15 cellular contexts compared by ENCODE assay signal in the genomic region with DNA sequence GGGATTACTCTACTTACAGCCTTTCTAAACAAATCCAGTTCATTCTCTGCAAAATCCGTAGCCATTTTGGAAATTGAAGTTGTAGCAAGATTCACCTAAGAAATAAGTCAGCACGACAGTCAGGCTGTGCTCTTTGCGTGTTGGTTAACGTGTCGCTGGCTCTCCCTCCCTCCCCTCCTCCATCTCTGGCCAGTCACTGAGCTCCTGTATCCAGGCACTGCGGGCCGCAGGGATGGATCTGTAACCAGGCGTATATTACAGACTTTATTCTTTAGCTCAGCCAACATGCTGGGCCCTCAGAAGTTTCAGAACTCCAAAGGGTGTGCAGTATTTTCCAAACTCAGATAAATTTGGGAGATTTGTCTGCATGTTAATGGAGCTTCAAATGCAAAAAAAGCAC. TPM values are rescaled to one million over a fixed set of nuclear protein-coding genes. Genes with fewer than 3 reads are reported as not detected.
A peak's percentile ranks its signal among the peaks of the same experiment; 100 is the strongest.
DNase-seq lines count a peak whose midpoint lies in the region; ATAC-seq, FAIRE-seq and TF ChIP-seq lines count a peak whose summit lies in the region.
"Had no signal": no experiment of that assay in that cellular context is flagged by ENCODE, and none has a peak within 500 bp of the region (broad histone marks: within the 10 kb centered on the region; RNA-seq: fewer than 3 reads in every experiment).

No MANE protein-coding gene starts in this region.

- BruUV-seq in endothelial cell of umbilical vein (replicated peaks; lab: Mats Ljungman, UMichigan) = no TSS peak

- no peaks in the 10 kb centered on the region for H3K9me1 ChIP-seq in endothelial cell of umbilical vein (replicated peaks; ENCODE audit: control insufficient read depth, extremely low read depth, insufficient read depth, low read length)

- dilution Hi-C loops in endothelial cell of umbilical vein (cut with MboI; ENCODE audit: extremely low pct_ligation_motif_present, low sequenced_read_pairs) = no loop called here

- H3K4me1 ChIP-seq in endothelial cell of umbilical vein (ENCODE audit: control insufficient read depth, extremely low read depth, insufficient read depth, low read length) = peaks cover 45% of the 10 kb centered on the region
- peaks cover 0 to 58% (median 34%) of the 10 kb centered on the region in 4 donors for H3K4me1 ChIP-seq in tibial nerve

- no peak overlapping the region for H2AFZ ChIP-seq in endothelial cell of umbilical vein (ENCODE audit: low read depth, low read length)

- FAIRE-seq in endothelial cell of umbilical vein (lab: Jason Lieb, UNC) = no peak

- H3K9me3 Mint-ChIP-seq in activated naive CD4-positive, alpha-beta T cell treated with anti-CD3 and anti-CD28 coated beads, Interleukin-2, amount 10 ng/mL, durations not matched to agents 7 days and 5 days = no peaks in the 10 kb centered on the region
- H3K9me3 Mint-ChIP-seq: IgD-negative memory B cell, WTC11 had no signal

- H3K4me2 ChIP-seq in endothelial cell of umbilical vein (ENCODE audit: insufficient read depth, low read length) = no peak overlapping the region

- DNase-seq in activated naive CD4-positive, alpha-beta T cell treated with anti-CD3 and anti-CD28 coated beads, Interleukin-2, amount 10 ng/mL, durations not matched to agents 7 days and 5 days = no peak
- no peak for DNase-seq in activated naive CD4-positive, alpha-beta T cell treated with Interleukin-2 at 50 U/mL for 16 hours
- no peak for DNase-seq in RWPE1 (ENCODE audit: low spot score)
- DNase-seq in endothelial cell of umbilical vein (ENCODE audit: low read depth, low spot score) = no peak
- DNase-seq in tibial nerve (ENCODE audit: low spot score in 2 of 2) = no peak
- DNase-seq in NCI-H2227 treated with DMSO at 0.1 percent for 48 hours (lab: John Stamatoyannopoulos, UW) = no peak
- no peak for DNase-seq in KBM-7
- DNase-seq: DMS79; mammary epithelial cell; NCI-H1436; NCI-H526 treated with DMSO at 0.1 percent for 48 hours; stimulated activated CD4-positive, alpha-beta T cell treated with anti-CD3 and anti-CD28 coated beads, Interleukin-12 subunit alpha, Interleukin-12 subunit beta, amount 100 ng/mL, for 4 hours had no signal

- H3K4me3 ChIP-seq in endothelial cell of umbilical vein (replicated peaks in 1 of 3; ENCODE audit: insufficient read depth in 1 of 3, low read depth in 1 of 3, low read length in 3 of 3) (no peak overlapping the region), tibial nerve (no peak overlapping the region)

- TF ChIP-seq POLR2A in endothelial cell of umbilical vein (IDR thresholded peaks at IDR 0.05; ENCODE audit: low read depth, low read length) (no peak), tibial nerve (IDR thresholded peaks at IDR 0.05) (no peak)

- no peak for TF ChIP-seq CTCF in RWPE1 (conservative IDR thresholded peaks at IDR 0.05; ENCODE audit: low read depth)
- TF ChIP-seq CTCF in endothelial cell of umbilical vein (IDR thresholded peaks at IDR 0.05; ENCODE audit: extremely low read depth in 1 of 2, insufficient read depth in 1 of 2, low read depth in 1 of 2, low read length in 2 of 2) = no peak
- no peak for TF ChIP-seq CTCF in tibial nerve (IDR thresholded peaks at IDR 0.05)

- H3K79me2 ChIP-seq in endothelial cell of umbilical vein (ENCODE audit: control insufficient read depth, insufficient read depth, low read length) = no peaks in the 10 kb centered on the region

- peaks cover 99% of the 10 kb centered on the region for H3K4me1 Mint-ChIP-seq in activated naive CD4-positive, alpha-beta T cell treated with anti-CD3 and anti-CD28 coated beads, Interleukin-2, amount 10 ng/mL, durations not matched to agents 7 days and 5 days

- H3K36me3 ChIP-seq in endothelial cell of umbilical vein (ENCODE audit: control insufficient read depth in 2 of 2, extremely low read depth in 1 of 2, insufficient read depth in 2 of 2, low read length in 2 of 2) (peaks cover 0 to 13% of the 10 kb centered on the region in 2 experiments), tibial nerve (peaks cover 0 to 43% (median 0%) of the 10 kb centered on the region in 3 donors)

- no peaks in the 10 kb centered on the region for H3K27me3 Mint-ChIP-seq in activated naive CD4-positive, alpha-beta T cell treated with anti-CD3 and anti-CD28 coated beads, Interleukin-2, amount 10 ng/mL, durations not matched to agents 7 days and 5 days

- 85 to 86% methylated on average over 8 of the region's 8 CpGs for WGBS in tibial nerve, 2 donors

- H3K4me3 Mint-ChIP-seq in activated naive CD4-positive, alpha-beta T cell treated with anti-CD3 and anti-CD28 coated beads, Interleukin-2, amount 10 ng/mL, durations not matched to agents 7 days and 5 days = peak overlapping the region; percentile 74
- H3K4me3 Mint-ChIP-seq: WTC11 had no signal

- H3K9ac ChIP-seq in endothelial cell of umbilical vein (replicated peaks; ENCODE audit: extremely low read depth, insufficient read depth, low read length) = peak overlapping the region; percentile 85

- in situ Hi-C loops in KBM-7 (cut with MboI; ENCODE audit: low pct_unique_long_range_greater_than_20kb, low sequenced_read_pairs) = no loop called here

- no peak for ATAC-seq in GM19023 (IDR thresholded peaks at IDR 0.05; ENCODE audit: unreplicated experiment)

- intact Hi-C loops in endothelial cell of umbilical vein (cut with micrococcal nuclease) = no loop called here

- POLR2A ChIA-PET in RWPE1 (lab: Yijun Ruan, JAX; ENCODE audit: low non-redundant PET) = interaction anchor here (1.4 kb wide), 1 partner anchor 134 kb away, joined by 4 read pairs; no protein-coding TSS in a partner anchor
- POLR2A ChIA-PET in endothelial cell of umbilical vein (lab: Charles Lee) = interaction anchor here (1.3 to 1.8 kb wide), 3 partner anchors 31 to 133 kb away, joined by 4 to 6 read pairs (median 6); a partner anchor contains a TSS

- peaks cover 52% of the 10 kb centered on the region for H3K36me3 Mint-ChIP-seq in activated naive CD4-positive, alpha-beta T cell treated with anti-CD3 and anti-CD28 coated beads, Interleukin-2, amount 10 ng/mL, durations not matched to agents 7 days and 5 days
- H3K36me3 Mint-ChIP-seq: WTC11 had no signal

- no peaks in the 10 kb centered on the region for H4K20me1 ChIP-seq in endothelial cell of umbilical vein (replicated peaks; ENCODE audit: control insufficient read depth, extremely low read depth, insufficient read depth, low read length)

- no peaks in the 10 kb centered on the region for H3K27me3 ChIP-seq in endothelial cell of umbilical vein (ENCODE audit: control insufficient read depth in 2 of 2, insufficient read depth in 2 of 2, low read length in 2 of 2)
- no peaks in the 10 kb centered on the region for H3K27me3 ChIP-seq in tibial nerve

- peak overlapping the region; percentile 46; the same call in 1 of the 2 replicates for H3K27ac ChIP-seq in RWPE1
- H3K27ac ChIP-seq in endothelial cell of umbilical vein (ENCODE audit: insufficient read depth, low read depth, low read length) = peak overlapping the region; percentile 99
- peak overlapping the region in 3 of 4 donors; percentile 55 to 77 (median 70) for H3K27ac ChIP-seq in tibial nerve

- peak overlapping the region; percentile 99 for H3K27ac Mint-ChIP-seq in activated naive CD4-positive, alpha-beta T cell treated with anti-CD3 and anti-CD28 coated beads, Interleukin-2, amount 10 ng/mL, durations not matched to agents 7 days and 5 days
- H3K27ac Mint-ChIP-seq: WTC11 had no signal

- no peak for TF ChIP-seq EP300 in tibial nerve (IDR thresholded peaks at IDR 0.05)

- CTCF ChIA-PET in activated naive CD4-positive, alpha-beta T cell treated with anti-CD3 and anti-CD28 coated beads, Interleukin-2, amount 10 ng/mL, durations not matched to agents 7 days and 5 days (lab: Charles Lee) = interaction anchor here (0.6 to 10.2 kb wide), 33 partner anchors 10 to 231 kb away, joined by 3 to 159 read pairs (median 5); a partner anchor contains a TSS
- CTCF ChIA-PET in RWPE1 (lab: Yijun Ruan, JAX) (interaction anchor here (0.6 to 3.4 kb wide), 10 partner anchors 9 to 133 kb away, joined by 3 to 40 read pairs (median 5); no protein-coding TSS in a partner anchor), endothelial cell of umbilical vein (lab: Charles Lee) (interaction anchor here (0.7 to 15.6 kb wide), 30 partner anchors 9 to 216 kb away, joined by 3 to 299 read pairs (median 12); a partner anchor contains a TSS)

- H3K9me3 ChIP-seq in endothelial cell of umbilical vein (replicated peaks; ENCODE audit: control insufficient read depth, insufficient read depth, low read length) (no peaks in the 10 kb centered on the region), tibial nerve (no peaks in the 10 kb centered on the region)

TF ChIP-seq in endothelial cell of umbilical vein, 7 proteins besides CTCF, POLR2A, EP300 and RAD21:
- TF ChIP-seq EZH2 (IDR thresholded peaks at IDR 0.05; ENCODE audit: borderline replicate concordance, low read depth, low read length, severe bottlenecking) = no peak

RNA-seq across cellular contexts. Expression of a gene that starts 30.8 kb away (rescaled TPM):
- total RNA-seq in endothelial cell of umbilical vein (8.4 and 8.9 TPM in 2 replicates), tibial nerve (1 to 10 TPM; 2.3 to 7.6 (median 4.8) TPM)
- polyA plus RNA-seq in endothelial cell of umbilical vein = 5.1 TPM in 2 replicates
- polyA plus RNA-seq in endothelial cell of umbilical vein (2011; cell fraction: cytosol; rRNA removed) = 4.0 and 4.6 TPM in 2 replicates
- 14.0 and 15.0 TPM in 2 replicates for polyA plus RNA-seq in endothelial cell of umbilical vein (2011; cell fraction: nucleus; rRNA removed)
- polyA plus RNA-seq in endothelial cell of umbilical vein (2012) = 2.7 and 4.2 TPM in 2 replicates
- 6.4 and 24.7 TPM in 2 replicates for polyA minus RNA-seq in endothelial cell of umbilical vein
- polyA minus RNA-seq in endothelial cell of umbilical vein (2011; cell fraction: cytosol; rRNA and poly(A)+ RNA removed) = 2.8 TPM
- 12.1 and 13.0 TPM in 2 replicates for polyA minus RNA-seq in endothelial cell of umbilical vein (2011; cell fraction: nucleus; rRNA and poly(A)+ RNA removed)

RNA-seq across cellular contexts. Expression of a gene that starts 34.4 kb away (rescaled TPM):
- total RNA-seq in endothelial cell of umbilical vein = 42.0 and 46.4 TPM in 2 replicates
- polyA plus RNA-seq in endothelial cell of umbilical vein = 21.9 and 23.8 TPM in 2 replicates
- 28.7 and 36.9 TPM in 2 replicates for polyA plus RNA-seq in endothelial cell of umbilical vein (2011; cell fraction: cytosol; rRNA removed)
- polyA plus RNA-seq in endothelial cell of umbilical vein (2011; cell fraction: nucleus; rRNA removed) = 15.8 and 16.2 TPM in 2 replicates
- 51.1 and 71.1 TPM in 2 replicates for polyA plus RNA-seq in endothelial cell of umbilical vein (2012)
- 29.8 and 36.0 TPM in 2 replicates for polyA minus RNA-seq in endothelial cell of umbilical vein
- polyA minus RNA-seq in endothelial cell of umbilical vein (2011; cell fraction: cytosol; rRNA and poly(A)+ RNA removed) = 21.2 TPM
- 14.1 and 18.2 TPM in 2 replicates for polyA minus RNA-seq in endothelial cell of umbilical vein (2011; cell fraction: nucleus; rRNA and poly(A)+ RNA removed)
- 10 to 100 TPM; 27.7 to 41.4 (median 31.5) TPM for total RNA-seq in tibial nerve

Comparison
In these comparisons a context has a peak if more than half of its experiments do, and no peak if none do; other contexts are left out.
1. H3K27ac ChIP-seq: peak in every context shown above with its lines; median percentile 99 in endothelial cell of umbilical vein; 70 in tibial nerve; 46 in RWPE1.